ENCODE assay signal across 8 cellular contexts in genomic region chr1:33256335-33256700, GRCh38. TPM values are rescaled to one million over a fixed set of nuclear protein-coding genes. Genes with fewer than 3 reads are reported as not detected.
DNase-seq lines count a peak whose midpoint lies in the region; ATAC-seq and TF ChIP-seq lines count a peak whose summit lies in the region.

Gene ZNF362, plus strand, starts transcription at chr1:33256492. Its CDS starts 14,083 bp downstream, at chr1:33270575.

- no peaks in the 10 kb centered on the region for H3K9me3 ChIP-seq in mucosa of stomach (ENCODE audit: control insufficient read depth, low read length)

- H3K9ac ChIP-seq in mucosa of stomach (ENCODE audit: low read length), result peak within 1 kb of the TSS; percentile 88

- H3K36me3 ChIP-seq in mucosa of stomach (ENCODE audit: control insufficient read depth, insufficient read depth, low read length), result no peaks in the 10 kb centered on the region

- no peak for DNase-seq in GM12864 (ENCODE audit: low read depth)
- peak; percentile 56 for DNase-seq in OCI-M1 (lab: John Stamatoyannopoulos, UW)
- DNase-seq in activated T-cell treated with anti-CD3 and anti-CD28 coated beads, Interleukin-2, amount 50 U/mL, for 48 hours, result peak; percentile 69 to 79
- DNase-seq in stimulated activated CD8-positive, alpha-beta memory T cell treated with anti-CD3 and anti-CD28 coated beads, Interleukin-4, amount 100 ng/mL, for 48 hours, result peak; percentile 69

- H3K4me1 ChIP-seq in mucosa of stomach (ENCODE audit: control insufficient read depth, insufficient read depth, low read length), result peaks cover 38% of the 10 kb centered on the region

- ATAC-seq in HG02981 (IDR thresholded peaks at IDR 0.05; ENCODE audit: unreplicated experiment) (peak; percentile 41), esophagus mucosa (peak; percentile 44), GM18861 (IDR thresholded peaks at IDR 0.05; ENCODE audit: unreplicated experiment) (no peak)

- H3K4me3 ChIP-seq in GM12864 (ENCODE audit: low read depth, low read length), result peak within 1 kb of the TSS; percentile 51
- H3K4me3 ChIP-seq in mucosa of stomach (ENCODE audit: low read length), result peak within 1 kb of the TSS; percentile 51

- H3K27me3 ChIP-seq in mucosa of stomach (ENCODE audit: control insufficient read depth, insufficient read depth, low read length), result peaks cover 2% of the 10 kb centered on the region

- TF ChIP-seq CTCF in GM12864 (IDR thresholded peaks at IDR 0.05; ENCODE audit: low read depth, low read length, missing control alignments), result no peak

RNA-seq across cellular contexts. Expression of gene ZNF362, which starts in this region (rescaled TPM):
- total RNA-seq in esophagus mucosa, result 14.0 TPM
